ENCODE assay signal across 8 cellular contexts in genomic region chr11:1387961-1388762, GRCh38. TPM values are rescaled to one million over a fixed set of nuclear protein-coding genes. Genes with fewer than 3 reads are reported as not detected.
A peak's percentile ranks its signal among the peaks of the same experiment; 100 is the strongest.
DNase-seq lines count a peak whose midpoint lies in the region; ATAC-seq and TF ChIP-seq lines count a peak whose summit lies in the region.

No MANE protein-coding gene starts in this region.

- 64 to 65% methylated on average over 6 to 21 of the region's 22 CpGs for WGBS in testis, 2 donors

- TF ChIP-seq POLR2A in breast epithelium (IDR thresholded peaks at IDR 0.05) (no peak), testis (IDR thresholded peaks at IDR 0.05) (no peak)

- CTCF ChIA-PET in MCF 10A (lab: Yijun Ruan, JAX) (interaction anchor here (0.6 to 1.0 kb wide), 4 partner anchors 23 to 1150 kb away, joined by 3 to 4 read pairs (median 4); no protein-coding TSS in a partner anchor), Panc1 (lab: Charles Lee) (no interaction called here)

- H3K4me3 ChIP-seq in breast epithelium: no peak overlapping the region
- H3K4me3 ChIP-seq in Panc1 (ENCODE audit: low read depth in 2 of 2, low read length in 2 of 2): no peak overlapping the region; a peak in 1 of 4 replicates
- peak overlapping the region; percentile 42 for H3K4me3 ChIP-seq in iPS-11a (ENCODE audit: low read depth, low read length)
- peak overlapping the region in 1 of 2 donors; percentile 59 for H3K4me3 ChIP-seq in testis

- intact Hi-C loops in MCF 10A (cut with micrococcal nuclease): loop anchor here (10.0 kb wide), 1 partner anchor 83 kb away; the partner anchor contains the start of gene TOLLIP
- intact Hi-C loops in breast epithelium (cut with DNase I; ENCODE audit: low total_unique reads): no loop called here
- intact Hi-C loops in Panc1 (cut with micrococcal nuclease; ENCODE audit: unreplicated experiment): no loop called here
- intact Hi-C loops in testis (cut with DNase I; ENCODE audit: low total_unique reads): loop anchor here (10.0 kb wide), 1 partner anchor 73 kb away; no protein-coding TSS in a partner anchor

- H3K27ac ChIP-seq in breast epithelium: no peak overlapping the region
- peak overlapping the region; percentile 89; the same call in 1 of the 2 replicates for H3K27ac ChIP-seq in Panc1 (ENCODE audit: low read length)
- H3K27ac ChIP-seq in testis: no peak overlapping the region

- in situ Hi-C loops in Panc1 (cut with HindIII; ENCODE audit: low pct_unique_long_range_greater_than_20kb, low sequenced_read_pairs): no loop called here

- H3K27ac Mint-ChIP-seq in MCF 10A (ENCODE audit: low read depth, unreplicated experiment): no peak overlapping the region

- peak; percentile 13 for DNase-seq in MCF 10A (ENCODE audit: unreplicated experiment)
- no peak for DNase-seq in breast epithelium (ENCODE audit: low spot score in 2 of 2)
- no peak for DNase-seq in Panc1 (ENCODE audit: low read depth, low spot score)
- peak; percentile 69 for DNase-seq in testis
- DNase-seq in effector CD8-positive, alpha-beta T cell (lab: John Stamatoyannopoulos, UW): no peak

- H3K4me1 ChIP-seq in breast epithelium (peaks cover 4 to 5% of the 10 kb centered on the region in 2 donors), Panc1 (ENCODE audit: control insufficient read depth, insufficient read depth, low read length) (peaks cover 26% of the 10 kb centered on the region), testis (peaks cover 22% of the 10 kb centered on the region)

- BruUV-seq in MCF 10A (replicated peaks; lab: Mats Ljungman, UMichigan) (no TSS peak), Panc1 (replicated peaks; lab: Mats Ljungman, UMichigan) (no TSS peak)

- POLR2A ChIA-PET in MCF 10A (lab: Yijun Ruan, JAX): no interaction called here
- POLR2A ChIA-PET in Panc1 (lab: Charles Lee): no interaction called here

- H3K4me1 Mint-ChIP-seq in MCF 10A (ENCODE audit: insufficient read depth, unreplicated experiment): no peaks in the 10 kb centered on the region

- no peaks in the 10 kb centered on the region for H3K9me3 ChIP-seq in breast epithelium
- no peaks in the 10 kb centered on the region for H3K9me3 ChIP-seq in Panc1 (ENCODE audit: control insufficient read depth, insufficient read depth, low read depth, low read length)
- H3K9me3 ChIP-seq in testis: no peaks in the 10 kb centered on the region

- H3K9me3 Mint-ChIP-seq in MCF 10A (ENCODE audit: unreplicated experiment): no peaks in the 10 kb centered on the region

- no peaks in the 10 kb centered on the region for H3K27me3 Mint-ChIP-seq in MCF 10A (ENCODE audit: insufficient read depth, unreplicated experiment)

- H3K36me3 Mint-ChIP-seq in MCF 10A (ENCODE audit: insufficient read depth, unreplicated experiment): peaks cover 6% of the 10 kb centered on the region

- no peak for TF ChIP-seq CTCF in MCF 10A (IDR thresholded peaks at IDR 0.05; ENCODE audit: unreplicated experiment)
- no peak for TF ChIP-seq CTCF in breast epithelium (IDR thresholded peaks at IDR 0.05)
- TF ChIP-seq CTCF in Panc1 (IDR thresholded peaks at IDR 0.05): no peak
- peak in 1 of 3 experiments; percentile 23 for TF ChIP-seq CTCF in testis (IDR thresholded peaks at IDR 0.05)

- peaks cover 3 to 26% of the 10 kb centered on the region in 2 donors for H3K27me3 ChIP-seq in breast epithelium
- no peaks in the 10 kb centered on the region for H3K27me3 ChIP-seq in Panc1 (ENCODE audit: control insufficient read depth, insufficient read depth, low read length)
- H3K27me3 ChIP-seq in testis: no peaks in the 10 kb centered on the region

- ATAC-seq in Panc1 (no peak), GM21529 (IDR thresholded peaks at IDR 0.05; ENCODE audit: unreplicated experiment) (no peak), GM18498 (IDR thresholded peaks at IDR 0.05; ENCODE audit: unreplicated experiment) (no peak)

- no peaks in the 10 kb centered on the region for H3K36me3 ChIP-seq in breast epithelium
- H3K36me3 ChIP-seq in Panc1 (ENCODE audit: control insufficient read depth, insufficient read depth, low read length): no peaks in the 10 kb centered on the region
- H3K36me3 ChIP-seq in testis (ENCODE audit: low read depth, missing control alignments): no peaks in the 10 kb centered on the region

- no peak overlapping the region for H3K4me3 Mint-ChIP-seq in MCF 10A (ENCODE audit: unreplicated experiment)

RNA-seq across cellular contexts. Expression of gene BRSK2, which starts 1.6 kb away (rescaled TPM):
- total RNA-seq in MCF 10A (2022) (0.34 and 0.44 TPM in 2 replicates), breast epithelium (under 1 TPM; 0.15 to 0.80 (median 0.66) TPM), Panc1 (2021; ENCODE audit: unreplicated experiment) (32.2 TPM), testis (10 to 100 TPM; 49.1 to 52.3 TPM)
- polyA plus RNA-seq in Panc1 (2012; ENCODE audit: insufficient read length): 47.7 TPM
- 24.7 TPM for polyA plus RNA-seq in testis (ENCODE audit: insufficient read depth, low read depth, low replicate concordance)

Comparison
In these comparisons a context has a peak if more than half of its experiments do, and no peak if none do; other contexts are left out.
1. DNase-seq: peak in MCF 10A (single experiment) and testis (single experiment); none in breast epithelium (0 of 2), Panc1 (single experiment) and effector CD8-positive, alpha-beta T cell (single experiment).
2. intact Hi-C loops: an anchor here in MCF 10A (10.0 kb wide) and testis (10.0 kb wide); none called in breast epithelium and Panc1.
3. RNA of gene BRSK2, which starts 1.6 kb away (total RNA-seq): 49.1 to 52.3 TPM in testis and 32.2 TPM in Panc1 (single experiment); 0.15 to 0.80 TPM in breast epithelium and 0.34 to 0.44 TPM in MCF 10A; every median in the first group is over 10 times any median in the second.